Comparison of ENCODE assay signal across 1 cellular context in the genomic region with DNA sequence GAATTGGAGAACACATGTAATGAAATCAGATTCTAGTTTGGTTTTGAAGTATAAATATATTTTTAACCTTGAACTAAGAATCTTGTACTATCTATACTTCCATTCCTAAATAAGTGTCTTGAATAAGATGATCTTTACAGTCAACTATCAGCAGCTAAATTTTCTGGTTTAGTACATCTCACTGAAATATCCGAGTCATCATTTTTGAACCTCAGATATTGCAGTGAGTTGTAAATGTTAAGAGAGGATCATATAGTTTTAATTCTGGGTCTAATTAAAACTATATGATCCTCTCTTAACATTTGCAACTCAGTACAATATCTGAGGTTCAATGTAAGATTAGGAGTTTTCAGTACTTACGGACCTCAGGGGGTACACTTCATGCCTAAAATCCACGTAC.
A peak's percentile ranks its signal among the peaks of the same experiment; 100 is the strongest.
TF ChIP-seq lines count a peak whose summit lies in the region.

No MANE protein-coding gene starts in this region.

TF ChIP-seq in K562, 482 proteins besides CTCF, POLR2A, EP300 and RAD21 (continued from another document):
- TF ChIP-seq, protein P1, sequence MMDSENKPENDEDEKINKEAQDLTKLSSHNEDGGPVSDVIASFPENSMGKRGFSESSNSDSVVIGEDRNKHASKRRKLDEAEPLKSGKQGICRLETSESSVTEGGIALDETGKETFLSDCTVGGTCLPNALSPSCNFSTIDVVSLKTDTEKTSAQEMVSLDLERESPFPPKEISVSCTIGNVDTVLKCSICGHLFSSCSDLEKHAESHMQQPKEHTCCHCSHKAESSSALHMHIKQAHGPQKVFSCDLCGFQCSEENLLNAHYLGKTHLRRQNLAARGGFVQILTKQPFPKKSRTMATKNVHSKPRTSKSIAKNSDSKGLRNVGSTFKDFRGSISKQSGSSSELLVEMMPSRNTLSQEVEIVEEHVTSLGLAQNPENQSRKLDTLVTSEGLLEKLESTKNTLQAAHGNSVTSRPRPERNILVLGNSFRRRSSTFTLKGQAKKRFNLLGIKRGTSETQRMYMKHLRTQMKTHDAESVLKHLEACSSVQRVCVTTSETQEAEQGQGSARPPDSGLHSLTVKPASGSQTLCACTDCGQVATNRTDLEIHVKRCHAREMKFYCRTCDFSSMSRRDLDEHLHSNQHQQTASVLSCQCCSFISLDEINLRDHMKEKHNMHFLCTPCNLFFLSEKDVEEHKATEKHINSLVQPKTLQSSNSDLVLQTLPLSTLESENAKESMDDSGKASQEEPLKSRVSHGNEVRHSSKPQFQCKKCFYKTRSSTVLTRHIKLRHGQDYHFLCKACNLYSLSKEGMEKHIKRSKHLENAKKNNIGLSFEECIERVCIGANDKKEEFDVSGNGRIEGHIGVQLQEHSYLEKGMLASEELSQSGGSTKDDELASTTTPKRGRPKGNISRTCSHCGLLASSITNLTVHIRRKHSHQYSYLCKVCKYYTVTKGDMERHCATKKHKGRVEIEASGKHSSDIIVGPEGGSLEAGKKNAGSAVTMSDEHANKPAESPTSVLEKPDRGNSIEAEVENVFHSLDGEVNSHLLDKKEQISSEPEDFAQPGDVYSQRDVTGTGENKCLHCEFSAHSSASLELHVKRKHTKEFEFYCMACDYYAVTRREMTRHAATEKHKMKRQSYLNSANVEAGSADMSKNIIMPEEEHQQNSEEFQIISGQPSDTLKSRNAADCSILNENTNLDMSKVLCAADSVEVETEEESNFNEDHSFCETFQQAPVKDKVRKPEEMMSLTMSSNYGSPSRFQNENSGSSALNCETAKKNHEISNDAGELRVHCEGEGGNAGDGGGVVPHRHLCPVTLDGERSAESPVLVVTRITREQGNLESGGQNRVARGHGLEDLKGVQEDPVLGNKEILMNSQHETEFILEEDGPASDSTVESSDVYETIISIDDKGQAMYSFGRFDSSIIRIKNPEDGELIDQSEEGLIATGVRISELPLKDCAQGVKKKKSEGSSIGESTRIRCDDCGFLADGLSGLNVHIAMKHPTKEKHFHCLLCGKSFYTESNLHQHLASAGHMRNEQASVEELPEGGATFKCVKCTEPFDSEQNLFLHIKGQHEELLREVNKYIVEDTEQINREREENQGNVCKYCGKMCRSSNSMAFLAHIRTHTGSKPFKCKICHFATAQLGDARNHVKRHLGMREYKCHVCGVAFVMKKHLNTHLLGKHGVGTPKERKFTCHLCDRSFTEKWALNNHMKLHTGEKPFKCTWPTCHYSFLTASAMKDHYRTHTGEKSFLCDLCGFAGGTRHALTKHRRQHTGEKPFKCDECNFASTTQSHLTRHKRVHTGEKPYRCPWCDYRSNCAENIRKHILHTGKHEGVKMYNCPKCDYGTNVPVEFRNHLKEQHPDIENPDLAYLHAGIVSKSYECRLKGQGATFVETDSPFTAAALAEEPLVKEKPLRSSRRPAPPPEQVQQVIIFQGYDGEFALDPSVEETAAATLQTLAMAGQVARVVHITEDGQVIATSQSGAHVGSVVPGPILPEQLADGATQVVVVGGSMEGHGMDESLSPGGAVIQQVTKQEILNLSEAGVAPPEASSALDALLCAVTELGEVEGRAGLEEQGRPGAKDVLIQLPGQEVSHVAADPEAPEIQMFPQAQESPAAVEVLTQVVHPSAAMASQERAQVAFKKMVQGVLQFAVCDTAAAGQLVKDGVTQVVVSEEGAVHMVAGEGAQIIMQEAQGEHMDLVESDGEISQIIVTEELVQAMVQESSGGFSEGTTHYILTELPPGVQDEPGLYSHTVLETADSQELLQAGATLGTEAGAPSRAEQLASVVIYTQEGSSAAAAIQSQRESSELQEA (IDR thresholded peaks at IDR 0.05; ENCODE audit: low read depth) = no peak
- TF ChIP-seq ZNF124 (CRISPR knock-in tag; IDR thresholded peaks at IDR 0.05) (no peak), ZNF165 (CRISPR knock-in tag; IDR thresholded peaks at IDR 0.05; ENCODE audit: borderline replicate concordance) (no peak), ZNF316 (IDR thresholded peaks at IDR 0.05) (peak; percentile 63), MAFG (tag; conservative IDR thresholded peaks at IDR 0.05) (0 out of 2 replicates have a peak, but pooled peaks have one; percentile 32), MAFK (IDR thresholded peaks at IDR 0.05; ENCODE audit: low read length) (peak; percentile 12; the same call in 1 of the 2 replicates), GATAD2B (IDR thresholded peaks at IDR 0.05; ENCODE audit: borderline replicate concordance) (no peak), MBD2 (IDR thresholded peaks at IDR 0.05; ENCODE audit: borderline replicate concordance, low read depth) (no peak), MAFF (IDR thresholded peaks at IDR 0.05; ENCODE audit: low read length) (peak; percentile 12; the same call in 1 of the 2 replicates), ZSCAN32 (CRISPR knock-in tag; IDR thresholded peaks at IDR 0.05) (no peak), PTRF (tag; IDR thresholded peaks at IDR 0.05) (no peak)
- TF ChIP-seq, protein P2, sequence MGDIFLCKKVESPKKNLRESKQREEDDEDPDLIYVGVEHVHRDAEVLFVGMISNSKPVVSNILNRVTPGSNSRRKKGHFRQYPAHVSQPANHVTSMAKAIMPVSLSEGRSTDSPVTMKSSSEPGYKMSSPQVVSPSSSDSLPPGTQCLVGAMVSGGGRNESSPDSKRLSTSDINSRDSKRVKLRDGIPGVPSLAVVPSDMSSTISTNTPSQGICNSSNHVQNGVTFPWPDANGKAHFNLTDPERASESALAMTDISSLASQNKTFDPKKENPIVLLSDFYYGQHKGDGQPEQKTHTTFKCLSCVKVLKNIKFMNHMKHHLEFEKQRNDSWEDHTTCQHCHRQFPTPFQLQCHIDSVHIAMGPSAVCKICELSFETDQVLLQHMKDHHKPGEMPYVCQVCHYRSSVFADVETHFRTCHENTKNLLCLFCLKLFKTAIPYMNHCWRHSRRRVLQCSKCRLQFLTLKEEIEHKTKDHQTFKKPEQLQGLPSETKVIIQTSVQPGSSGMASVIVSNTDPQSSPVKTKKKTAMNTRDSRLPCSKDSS (IDR thresholded peaks at IDR 0.05; ENCODE audit: low read depth, partially characterized antibody) = no peak
- TF ChIP-seq, protein P3, sequence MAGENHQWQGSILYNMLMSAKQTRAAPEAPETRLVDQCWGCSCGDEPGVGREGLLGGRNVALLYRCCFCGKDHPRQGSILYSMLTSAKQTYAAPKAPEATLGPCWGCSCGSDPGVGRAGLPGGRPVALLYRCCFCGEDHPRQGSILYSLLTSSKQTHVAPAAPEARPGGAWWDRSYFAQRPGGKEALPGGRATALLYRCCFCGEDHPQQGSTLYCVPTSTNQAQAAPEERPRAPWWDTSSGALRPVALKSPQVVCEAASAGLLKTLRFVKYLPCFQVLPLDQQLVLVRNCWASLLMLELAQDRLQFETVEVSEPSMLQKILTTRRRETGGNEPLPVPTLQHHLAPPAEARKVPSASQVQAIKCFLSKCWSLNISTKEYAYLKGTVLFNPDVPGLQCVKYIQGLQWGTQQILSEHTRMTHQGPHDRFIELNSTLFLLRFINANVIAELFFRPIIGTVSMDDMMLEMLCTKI (IDR thresholded peaks at IDR 0.05; ENCODE audit: partially characterized antibody) = no peak
- TF ChIP-seq, protein P4, sequence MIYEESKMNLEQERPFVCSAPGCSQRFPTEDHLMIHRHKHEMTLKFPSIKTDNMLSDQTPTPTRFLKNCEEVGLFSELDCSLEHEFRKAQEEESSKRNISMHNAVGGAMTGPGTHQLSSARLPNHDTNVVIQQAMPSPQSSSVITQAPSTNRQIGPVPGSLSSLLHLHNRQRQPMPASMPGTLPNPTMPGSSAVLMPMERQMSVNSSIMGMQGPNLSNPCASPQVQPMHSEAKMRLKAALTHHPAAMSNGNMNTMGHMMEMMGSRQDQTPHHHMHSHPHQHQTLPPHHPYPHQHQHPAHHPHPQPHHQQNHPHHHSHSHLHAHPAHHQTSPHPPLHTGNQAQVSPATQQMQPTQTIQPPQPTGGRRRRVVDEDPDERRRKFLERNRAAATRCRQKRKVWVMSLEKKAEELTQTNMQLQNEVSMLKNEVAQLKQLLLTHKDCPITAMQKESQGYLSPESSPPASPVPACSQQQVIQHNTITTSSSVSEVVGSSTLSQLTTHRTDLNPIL (CRISPR knock-in tag; IDR thresholded peaks at IDR 0.05) = no peak
- TF ChIP-seq, protein P5, sequence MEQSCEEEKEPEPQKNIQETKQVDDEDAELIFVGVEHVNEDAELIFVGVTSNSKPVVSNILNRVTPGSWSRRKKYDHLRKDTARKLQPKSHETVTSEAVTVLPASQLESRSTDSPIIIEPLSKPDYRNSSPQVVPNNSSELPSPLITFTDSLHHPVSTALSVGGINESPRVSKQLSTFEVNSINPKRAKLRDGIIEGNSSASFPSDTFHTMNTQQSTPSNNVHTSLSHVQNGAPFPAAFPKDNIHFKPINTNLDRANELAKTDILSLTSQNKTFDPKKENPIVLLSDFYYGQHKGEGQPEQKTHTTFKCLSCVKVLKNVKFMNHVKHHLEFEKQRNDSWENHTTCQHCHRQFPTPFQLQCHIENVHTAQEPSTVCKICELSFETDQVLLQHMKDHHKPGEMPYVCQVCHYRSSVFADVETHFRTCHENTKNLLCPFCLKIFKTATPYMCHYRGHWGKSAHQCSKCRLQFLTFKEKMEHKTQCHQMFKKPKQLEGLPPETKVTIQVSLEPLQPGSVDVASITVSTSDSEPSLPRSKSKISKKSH (CRISPR knock-in tag; IDR thresholded peaks at IDR 0.05) = no peak
